11 cellular contexts compared by ENCODE assay signal in genomic region chr1:90725961-90726715, GRCh38. TPM values are rescaled to one million over a fixed set of nuclear protein-coding genes. Genes with fewer than 3 reads are reported as not detected.
DNase-seq lines count a peak whose midpoint lies in the region; ATAC-seq and TF ChIP-seq lines count a peak whose summit lies in the region.
"Had no signal": no experiment of that assay in that cellular context is flagged by ENCODE, and none has a peak within 500 bp of the region (broad histone marks: within the 10 kb centered on the region; RNA-seq: fewer than 3 reads in every experiment).

No MANE protein-coding gene starts in this region.

- H3K36me3 ChIP-seq in mesodermal cell (ENCODE audit: control insufficient read depth, insufficient read depth, low read length) (no peaks in the 10 kb centered on the region), thoracic aorta (no peaks in the 10 kb centered on the region)

- peaks cover 58% of the 10 kb centered on the region for H3K4me1 Mint-ChIP-seq in activated naive CD4-positive, alpha-beta T cell treated with anti-CD3 and anti-CD28 coated beads, Interleukin-2, amount 50 U/mL, for 24 hours

- peaks cover 70% of the 10 kb centered on the region for H3K27me3 ChIP-seq in thoracic aorta (replicated peaks; ENCODE audit: insufficient read depth)

- peaks cover 22% of the 10 kb centered on the region for H3K36me3 Mint-ChIP-seq in activated naive CD4-positive, alpha-beta T cell treated with anti-CD3 and anti-CD28 coated beads, Interleukin-2, amount 50 U/mL, for 24 hours

- H3K4me1 ChIP-seq in mesodermal cell (ENCODE audit: control insufficient read depth, insufficient read depth, low read length, poor library complexity, severe bottlenecking) (peaks cover 3% of the 10 kb centered on the region), thoracic aorta (ENCODE audit: control insufficient read depth in 1 of 2, low read depth in 2 of 2) (peaks cover 16 to 46% of the 10 kb centered on the region in 2 donors)

- no peak for DNase-seq in activated naive CD4-positive, alpha-beta T cell treated with anti-CD3 and anti-CD28 coated beads, Interleukin-2, amount 50 U/mL, for 16 hours
- peak; percentile 23 for DNase-seq in cerebellar cortex (ENCODE audit: low spot score)
- no peak for DNase-seq in thoracic aorta (ENCODE audit: low spot score)
- no peak for DNase-seq in NK-92 (lab: John Stamatoyannopoulos, UW; ENCODE audit: unreplicated experiment)
- no peak for DNase-seq in NCI-H524 (lab: John Stamatoyannopoulos, UW)
- DNase-seq: effector CD8-positive, alpha-beta T cell; NCI-H2029 had no signal

- TF ChIP-seq CTCF in thoracic aorta (IDR thresholded peaks at IDR 0.05) = no peak

- ATAC-seq in thoracic aorta (ENCODE audit: insufficient number of reproducible peaks, low FRiP score, low read depth) (no peak), GM19452 (IDR thresholded peaks at IDR 0.05; ENCODE audit: unreplicated experiment) (no peak)

- H3K4me3 Mint-ChIP-seq in activated naive CD4-positive, alpha-beta T cell treated with anti-CD3 and anti-CD28 coated beads, Interleukin-2, amount 50 U/mL, for 24 hours = peak overlapping the region; percentile 60

- peak overlapping the region; percentile 85 for H3K27ac Mint-ChIP-seq in activated naive CD4-positive, alpha-beta T cell treated with anti-CD3 and anti-CD28 coated beads, Interleukin-2, amount 50 U/mL, for 24 hours

- 2 to 3% methylated on average over 27 to 29 of the region's 35 CpGs for WGBS in mesodermal cell (ENCODE audit: insufficient coverage in 2 of 2), 2 experiments

- H3K9me3 Mint-ChIP-seq in activated naive CD4-positive, alpha-beta T cell treated with anti-CD3 and anti-CD28 coated beads, Interleukin-2, amount 50 U/mL, for 24 hours = peaks cover 19% of the 10 kb centered on the region

- H3K4me3 ChIP-seq in mesodermal cell (ENCODE audit: extremely low read depth, insufficient read depth, low read length, poor library complexity, severe bottlenecking) = peak overlapping the region; percentile 31
- H3K4me3 ChIP-seq in thoracic aorta = peak overlapping the region; percentile 48

- no peaks in the 10 kb centered on the region for H3K9me3 ChIP-seq in mesodermal cell (ENCODE audit: control insufficient read depth, low read length)
- H3K9me3 ChIP-seq in thoracic aorta = no peaks in the 10 kb centered on the region

- H3K27ac ChIP-seq in mesodermal cell (ENCODE audit: low read depth, low read length, severe bottlenecking) = no peak overlapping the region
- no peak overlapping the region for H3K27ac ChIP-seq in thoracic aorta

- H3K27me3 Mint-ChIP-seq in activated naive CD4-positive, alpha-beta T cell treated with anti-CD3 and anti-CD28 coated beads, Interleukin-2, amount 50 U/mL, for 24 hours = peaks cover 77% of the 10 kb centered on the region

RNA-seq across cellular contexts. Expression of gene BARHL2, which starts 9.0 kb away (rescaled TPM):
- polyA plus RNA-seq in mesodermal cell (2013, experiment 1 of 2) = 0.33 TPM
- polyA plus RNA-seq in mesodermal cell (2013, experiment 2 of 2) = not detected
- total RNA-seq in thoracic aorta = not detected
- total RNA-seq: mesenteric fat pad had no signal
